ENCODE assay signal across 22 cellular contexts in genomic region chr1:29635073-29635335, GRCh38.
DNase-seq lines count a peak whose midpoint lies in the region; ATAC-seq and TF ChIP-seq lines count a peak whose summit lies in the region.
"Had no signal": no experiment of that assay in that cellular context is flagged by ENCODE, and none has a peak within 500 bp of the region (broad histone marks: within the 10 kb centered on the region; RNA-seq: fewer than 3 reads in every experiment).

No MANE protein-coding gene starts in this region.

- peaks cover 12% of the 10 kb centered on the region for H3K27me3 Mint-ChIP-seq in stimulated activated naive CD8-positive, alpha-beta T cell treated with anti-CD3 and anti-CD28 coated beads, Interleukin-15, amount 100 ng/mL, for 72 hours
- no peaks in the 10 kb centered on the region for H3K27me3 Mint-ChIP-seq in WTC11 (ENCODE audit: low read depth)

- no peaks in the 10 kb centered on the region for H3K9me3 Mint-ChIP-seq in stimulated activated naive CD8-positive, alpha-beta T cell treated with anti-CD3 and anti-CD28 coated beads, Interleukin-15, amount 100 ng/mL, for 72 hours
- no peaks in the 10 kb centered on the region for H3K9me3 Mint-ChIP-seq in WTC11
- H3K9me3 Mint-ChIP-seq: CD14-positive monocyte had no signal

- TF ChIP-seq CTCF in WTC11 (IDR thresholded peaks at IDR 0.05), result no peak

- no peak for DNase-seq in stimulated activated naive CD8-positive, alpha-beta T cell treated with anti-CD3 and anti-CD28 coated beads, Interleukin-15, Interleukin-2, amounts not matched to agents 100 U/mL and 50 U/mL, for 24 hours
- no peak for DNase-seq in stimulated activated naive CD8-positive, alpha-beta T cell treated with anti-CD3 and anti-CD28 coated beads, Interleukin-15, amount 100 ng/mL, for 72 hours
- DNase-seq in islet precursor cell (peak; percentile 18), mesenteric fat pad (ENCODE audit: low spot score) (peak; percentile 75), NK-92 (lab: John Stamatoyannopoulos, UW; ENCODE audit: unreplicated experiment) (no peak), WTC11 (ENCODE audit: low spot score) (no peak)
- DNase-seq in central memory CD4-positive, alpha-beta T cell, result no peak
- DNase-seq: 8988T; ACHN; AML-193; BE2C; Calu3; CD4-positive, alpha-beta memory T cell; COR-L47; DMS53; DMS79 treated with DMSO at 0.1 percent for 48 hours; GF-D8; GOT3; H7 had no signal

- CTCF ChIA-PET in WTC11 (lab: Charles Lee), result no interaction called here

- POLR2A ChIA-PET in WTC11 (lab: Charles Lee), result no interaction called here

- peak; percentile 21 for ATAC-seq in stimulated activated naive CD8-positive, alpha-beta T cell treated with anti-CD3 and anti-CD28 coated beads, Interleukin-15, Interleukin-2, amounts not matched to agents 100 U/mL and 50 U/mL, for 24 hours
- ATAC-seq in stimulated activated naive CD8-positive, alpha-beta T cell treated with anti-CD3 and anti-CD28 coated beads, Interleukin-15, amount 100 ng/mL, for 72 hours, result no peak
- ATAC-seq in WTC11, result no peak
- ATAC-seq: A549, HCT116 had no signal

- H3K27ac Mint-ChIP-seq in stimulated activated naive CD8-positive, alpha-beta T cell treated with anti-CD3 and anti-CD28 coated beads, Interleukin-15, amount 100 ng/mL, for 72 hours, result no peak overlapping the region
- H3K27ac Mint-ChIP-seq in WTC11, result no peak overlapping the region
- H3K27ac Mint-ChIP-seq: CD4-positive, alpha-beta memory T cell had no signal

- no peaks in the 10 kb centered on the region for H3K36me3 Mint-ChIP-seq in WTC11
- H3K36me3 Mint-ChIP-seq: CD14-positive monocyte; CD4-positive, alpha-beta memory T cell had no signal

- no peak overlapping the region for H3K4me3 Mint-ChIP-seq in stimulated activated naive CD8-positive, alpha-beta T cell treated with anti-CD3 and anti-CD28 coated beads, Interleukin-15, amount 100 ng/mL, for 72 hours
- H3K4me3 Mint-ChIP-seq in WTC11, result no peak overlapping the region
- H3K4me3 Mint-ChIP-seq: CD14-positive monocyte; CD4-positive, alpha-beta memory T cell had no signal

- H3K4me1 Mint-ChIP-seq in stimulated activated naive CD8-positive, alpha-beta T cell treated with anti-CD3 and anti-CD28 coated beads, Interleukin-15, amount 100 ng/mL, for 72 hours, result no peaks in the 10 kb centered on the region
- H3K4me1 Mint-ChIP-seq in WTC11, result no peaks in the 10 kb centered on the region
- H3K4me1 Mint-ChIP-seq: CD14-positive monocyte; CD4-positive, alpha-beta memory T cell had no signal

TF ChIP-seq in WTC11, 78 proteins besides CTCF, POLR2A, EP300 and RAD21:
- TF ChIP-seq ZNF263 (CRISPR knock-in tag; IDR thresholded peaks at IDR 0.05; ENCODE audit: low read depth) (no peak), TEAD1 (CRISPR knock-in tag; IDR thresholded peaks at IDR 0.05) (no peak), ELF4 (CRISPR knock-in tag; IDR thresholded peaks at IDR 0.05; ENCODE audit: low read depth) (no peak), TEAD4 (CRISPR knock-in tag; IDR thresholded peaks at IDR 0.05) (no peak), RELA (CRISPR knock-in tag; IDR thresholded peaks at IDR 0.05; ENCODE audit: borderline replicate concordance) (no peak), ATF3 (CRISPR knock-in tag; conservative IDR thresholded peaks at IDR 0.05) (no peak), SMAD4 (CRISPR knock-in tag; IDR thresholded peaks at IDR 0.05) (no peak), IRF2 (CRISPR knock-in tag; IDR thresholded peaks at IDR 0.05; ENCODE audit: borderline replicate concordance, low read depth) (no peak), E2F5 (CRISPR knock-in tag; IDR thresholded peaks at IDR 0.05) (no peak), E2F1 (CRISPR knock-in tag; IDR thresholded peaks at IDR 0.05) (no peak), EMX1 (CRISPR knock-in tag; IDR thresholded peaks at IDR 0.05) (no peak), SOX15 (CRISPR knock-in tag; IDR thresholded peaks at IDR 0.05) (no peak), STAT6 (CRISPR knock-in tag; conservative IDR thresholded peaks at IDR 0.05; ENCODE audit: low read depth) (no peak), OVOL2 (CRISPR knock-in tag; IDR thresholded peaks at IDR 0.05; ENCODE audit: borderline replicate concordance) (no peak), MAX (CRISPR knock-in tag; IDR thresholded peaks at IDR 0.05) (no peak)

Comparison
In these comparisons a context has a peak if more than half of its experiments do, and no peak if none do; other contexts are left out.
1. DNase-seq: peak in islet precursor cell (single experiment) and mesenteric fat pad (single experiment); none in stimulated activated naive CD8-positive, alpha-beta T cell treated with anti-CD3 and anti-CD28 coated beads, Interleukin-15, Interleukin-2, amounts not matched to agents 100 U/mL and 50 U/mL, for 24 hours (single experiment), stimulated activated naive CD8-positive, alpha-beta T cell treated with anti-CD3 and anti-CD28 coated beads, Interleukin-15, amount 100 ng/mL, for 72 hours (0 of 2), NK-92 (single experiment), central memory CD4-positive, alpha-beta T cell (single experiment) and WTC11 (single experiment).